ENCODE assay signal across 1 cellular context in the genomic region with DNA sequence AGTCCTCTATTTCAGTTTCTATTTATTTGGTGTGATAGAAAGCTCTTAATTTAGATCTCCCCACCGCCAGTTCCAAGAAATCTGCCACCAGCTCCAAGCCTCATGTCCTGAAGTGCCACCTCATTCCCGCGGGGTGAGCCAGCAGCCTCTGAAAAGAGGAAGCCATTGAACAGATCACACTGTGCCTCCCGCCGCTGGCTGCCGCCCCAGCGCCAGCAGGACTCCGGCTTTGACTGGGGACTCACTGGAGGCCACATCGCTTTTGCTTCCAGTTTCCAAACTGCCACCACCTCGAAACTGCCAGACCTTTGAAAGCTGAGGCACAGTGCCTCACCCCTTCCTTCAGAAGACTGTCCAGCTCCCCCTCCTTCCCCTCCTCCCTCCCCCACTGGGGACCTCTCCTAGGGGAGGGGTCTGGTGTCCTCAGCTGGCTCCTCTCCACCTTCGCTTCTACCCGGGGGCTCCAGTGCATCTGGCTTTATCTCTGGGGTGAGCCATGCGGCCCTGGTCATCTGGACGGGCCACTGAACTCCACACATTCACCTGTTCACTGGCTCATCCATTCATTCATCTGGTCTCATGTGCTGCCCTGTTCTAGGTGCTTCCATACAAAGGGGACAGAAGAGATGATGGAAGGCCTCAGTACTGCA.
A peak's percentile ranks its signal among the peaks of the same experiment; 100 is the strongest.
TF ChIP-seq lines count a peak whose summit lies in the region.

No MANE protein-coding gene starts in this region.

TF ChIP-seq in GM12878, 131 proteins besides CTCF, POLR2A, EP300 and RAD21 (continued from another document):
- TF ChIP-seq REST (IDR thresholded peaks at IDR 0.05; ENCODE audit: low read depth, low read length) (no peak), TAF1 (IDR thresholded peaks at IDR 0.05; ENCODE audit: borderline replicate concordance, low read depth, low read length) (peak; percentile 44; the same call in 1 of the 2 replicates), GATAD2B (conservative IDR thresholded peaks at IDR 0.05; ENCODE audit: low read depth) (no peak), ZBTB33 (IDR thresholded peaks at IDR 0.05) (0 out of 2 replicates have a peak, but pooled peaks have one; percentile 5), MLLT1 (IDR thresholded peaks at IDR 0.05) (peak; percentile 15; the same call in 1 of the 2 replicates), KLF5 (IDR thresholded peaks at IDR 0.05; ENCODE audit: partially characterized antibody) (peak; percentile 44), CREM (IDR thresholded peaks at IDR 0.05; ENCODE audit: low read depth) (0 out of 2 replicates have a peak, but pooled peaks have one; percentile 28), NFYA (IDR thresholded peaks at IDR 0.05; ENCODE audit: borderline replicate concordance, low read depth, low read length) (no peak), DPF2 (IDR thresholded peaks at IDR 0.05) (peak; percentile 52), HDGF (IDR thresholded peaks at IDR 0.05) (peak; percentile 89), SMARCA5 (IDR thresholded peaks at IDR 0.05) (peak; percentile 88), BHLHE40 (IDR thresholded peaks at IDR 0.05; ENCODE audit: borderline replicate concordance in 1 of 2, low read depth in 2 of 2, low read length in 1 of 2) (peak in 1 of 2 experiments; percentile 33; a peak in 1 of 4 replicates), NBN (IDR thresholded peaks at IDR 0.05) (peak; percentile 31; the same call in 1 of the 2 replicates), MXI1 (IDR thresholded peaks at IDR 0.05; ENCODE audit: low read depth, low read length) (peak; percentile 43; the same call in 1 of the 2 replicates), PAX5 (IDR thresholded peaks at IDR 0.05; ENCODE audit: borderline replicate concordance, low read depth, low read length) (peak; percentile 27; the same call in 1 of the 2 replicates), YY1 (IDR thresholded peaks at IDR 0.05; ENCODE audit: low read depth, low read length) (peak; percentile 61), NFIC (IDR thresholded peaks at IDR 0.05; ENCODE audit: low read depth, low read length) (0 out of 2 replicates have a peak, but pooled peaks have one; percentile 33), MTA3 (IDR thresholded peaks at IDR 0.05; ENCODE audit: borderline replicate concordance, low read length) (peak; percentile 75), EGR1 (IDR thresholded peaks at IDR 0.05; ENCODE audit: borderline replicate concordance in 1 of 2, low read depth in 2 of 2, low read length in 2 of 2) (peak in 1 of 2 experiments; percentile 38; a peak in 1 of 3 replicates), JUND (IDR thresholded peaks at IDR 0.05; ENCODE audit: low read depth, low read length) (peak; percentile 40; the same call in 1 of the 2 replicates), IRF4 (IDR thresholded peaks at IDR 0.05; ENCODE audit: low read depth, low read length) (no peak), TCF12 (IDR thresholded peaks at IDR 0.05; ENCODE audit: low read depth, low read length) (0 out of 2 replicates have a peak, but pooled peaks have one; percentile 34), ZBED1 (IDR thresholded peaks at IDR 0.05; ENCODE audit: borderline replicate concordance) (no peak), SPI1 (IDR thresholded peaks at IDR 0.05; ENCODE audit: borderline replicate concordance, insufficient read depth, low read depth, low read length) (peak; percentile 93), ELK1 (IDR thresholded peaks at IDR 0.05; ENCODE audit: low read depth, low read length) (no peak), HCFC1 (IDR thresholded peaks at IDR 0.05; ENCODE audit: low read length) (no peak), TBL1XR1 (IDR thresholded peaks at IDR 0.05; ENCODE audit: low read depth, low read length) (peak; percentile 52; the same call in 1 of the 2 replicates), PAX8 (IDR thresholded peaks at IDR 0.05) (no peak), TARDBP (IDR thresholded peaks at IDR 0.05; ENCODE audit: borderline replicate concordance) (peak; percentile 57; the same call in 1 of the 2 replicates), ETV6 (conservative IDR thresholded peaks at IDR 0.05 in 1 of 2, IDR thresholded peaks at IDR 0.05 in 1 of 2; ENCODE audit: borderline replicate concordance in 1 of 2, low read depth in 1 of 2) (no peak), CBFB (IDR thresholded peaks at IDR 0.05; ENCODE audit: low read depth) (peak; percentile 54; the same call in 1 of the 2 replicates), RCOR1 (conservative IDR thresholded peaks at IDR 0.05; ENCODE audit: low read depth, low read length) (0 out of 2 replicates have a peak, but pooled peaks have one; percentile 17), PML (IDR thresholded peaks at IDR 0.05; ENCODE audit: low read length) (0 out of 2 replicates have a peak, but pooled peaks have one; percentile 19), CREB1 (IDR thresholded peaks at IDR 0.05; ENCODE audit: low read depth) (0 out of 2 replicates have a peak, but pooled peaks have one; percentile 9), ZBTB11 (CRISPR knock-in tag; IDR thresholded peaks at IDR 0.05) (no peak)
- TF ChIP-seq, protein P1, sequence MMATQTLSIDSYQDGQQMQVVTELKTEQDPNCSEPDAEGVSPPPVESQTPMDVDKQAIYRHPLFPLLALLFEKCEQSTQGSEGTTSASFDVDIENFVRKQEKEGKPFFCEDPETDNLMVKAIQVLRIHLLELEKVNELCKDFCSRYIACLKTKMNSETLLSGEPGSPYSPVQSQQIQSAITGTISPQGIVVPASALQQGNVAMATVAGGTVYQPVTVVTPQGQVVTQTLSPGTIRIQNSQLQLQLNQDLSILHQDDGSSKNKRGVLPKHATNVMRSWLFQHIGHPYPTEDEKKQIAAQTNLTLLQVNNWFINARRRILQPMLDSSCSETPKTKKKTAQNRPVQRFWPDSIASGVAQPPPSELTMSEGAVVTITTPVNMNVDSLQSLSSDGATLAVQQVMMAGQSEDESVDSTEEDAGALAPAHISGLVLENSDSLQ (IDR thresholded peaks at IDR 0.05), result peak; percentile 27; the same call in 1 of the 2 replicates
TF ChIP-seq in GM12878: peak in this region for 32.
